ENCODE assay signal across 30 cellular contexts in genomic region chr13:100244431-100244830, GRCh38.
DNase-seq lines count a peak whose midpoint lies in the region; ATAC-seq and TF ChIP-seq lines count a peak whose summit lies in the region.
"Had no signal": no experiment of that assay in that cellular context is flagged by ENCODE, and none has a peak within 500 bp of the region (broad histone marks: within the 10 kb centered on the region; RNA-seq: fewer than 3 reads in every experiment).

No MANE protein-coding gene starts in this region.

- H3K4ac ChIP-seq in H9 (ENCODE audit: low read depth, low read length), result no peak overlapping the region

- no peak overlapping the region for H2BK5ac ChIP-seq in H9 (ENCODE audit: insufficient read length, low read length)

- no peaks in the 10 kb centered on the region for H3K79me1 ChIP-seq in H9 (ENCODE audit: insufficient read depth, low read depth, low read length, poor library complexity, severe bottlenecking)

- no peaks in the 10 kb centered on the region for H3K27me3 Mint-ChIP-seq in H9 (ENCODE audit: low read depth)
- H3K27me3 Mint-ChIP-seq in chondrocyte (ENCODE audit: low read depth), result no peaks in the 10 kb centered on the region
- H3K27me3 Mint-ChIP-seq: activated CD4-positive, alpha-beta memory T cell treated with anti-CD3 and anti-CD28 coated beads for 36 hours; brain; CD4-positive, CD25-positive, alpha-beta regulatory T cell; IgD-negative memory B cell; memory B cell had no signal

- ATAC-seq in HG02763 (IDR thresholded peaks at IDR 0.05; ENCODE audit: unreplicated experiment) (no peak), HG02610 (IDR thresholded peaks at IDR 0.05; ENCODE audit: unreplicated experiment) (no peak), GM18519 (IDR thresholded peaks at IDR 0.05; ENCODE audit: low FRiP score, unreplicated experiment) (no peak)
- ATAC-seq: activated T-cell treated with anti-CD3 and anti-CD28 coated beads, Interleukin-2, amount 50 U/mL, for 72 hours; gastrocnemius medialis; Right ventricle myocardium inferior; SK-N-SH treated with all-trans-retinoic acid at 6 μM for 48 hours; stimulated activated naive CD8-positive, alpha-beta T cell treated with anti-CD3 and anti-CD28 coated beads, Interleukin-15, Interleukin-2, amounts not matched to agents 100 U/mL and 50 U/mL, for 24 hours had no signal

- no peak overlapping the region for H3K23ac ChIP-seq in H9 (ENCODE audit: insufficient read length, low read depth, low read length)

- no peak overlapping the region for H3T11ph ChIP-seq in H9 (ENCODE audit: low read length)

- H3K27ac Mint-ChIP-seq in H9 (peak overlapping the region; percentile 68 to 96 (median 88)), chondrocyte (ENCODE audit: unreplicated experiment) (peak overlapping the region; percentile 57)
- H3K27ac Mint-ChIP-seq: activated CD4-positive, alpha-beta memory T cell treated with anti-CD3 and anti-CD28 coated beads for 36 hours; activated T-cell treated with anti-CD3 and anti-CD28 coated beads, Interleukin-2, amount 50 U/mL, for 72 hours; brain; CD4-positive, CD25-positive, alpha-beta regulatory T cell; IgD-negative memory B cell; memory B cell had no signal

- H3K36me3 Mint-ChIP-seq in H9 (ENCODE audit: insufficient read depth in 1 of 3, low read depth in 3 of 3) (peaks cover 15 to 20% (median 15%) of the 10 kb centered on the region in 3 experiments), chondrocyte (ENCODE audit: low read depth) (peaks cover 12% of the 10 kb centered on the region)

- no peak overlapping the region for H2AK5ac ChIP-seq in H9 (ENCODE audit: insufficient read length, low read length)

- H3K9me3 Mint-ChIP-seq in H9 (peaks cover 12 to 15% of the 10 kb centered on the region in 2 experiments), chondrocyte (ENCODE audit: low read depth) (peaks cover 14% of the 10 kb centered on the region)

- WGBS in H9 (ENCODE audit: extremely low coverage, insufficient read length, low lambda C conversion rate), result no CpG with 5 or more reads among the region's 3 CpGs

- no peaks in the 10 kb centered on the region for H3K9me3 ChIP-seq in H9 (ENCODE audit: control insufficient read depth, low read depth, low read length)
- H3K9me3 ChIP-seq: testis had no signal

- no peaks in the 10 kb centered on the region for H3K27me3 ChIP-seq in H9 (ENCODE audit: insufficient read depth, low read length)
- H3K27me3 ChIP-seq: gastrocnemius medialis, testis had no signal

- peak overlapping the region; percentile 32 for H3K4me2 ChIP-seq in H9 (ENCODE audit: insufficient read depth, insufficient read length, low read length)
- H3K4me2 ChIP-seq: smooth muscle cell had no signal

- H3K18ac ChIP-seq in H9 (ENCODE audit: insufficient read length, low read depth, low read length), result no peak overlapping the region

- no peak overlapping the region for H2BK12ac ChIP-seq in H9 (ENCODE audit: insufficient read length, low read depth, low read length)

- no peak overlapping the region for H3K56ac ChIP-seq in H9 (ENCODE audit: insufficient read length, low read depth, low read length)

- TF ChIP-seq CTCF in H9 (conservative IDR thresholded peaks at IDR 0.05) (no peak), chondrocyte (IDR thresholded peaks at IDR 0.05) (no peak), fibroblast of villous mesenchyme (IDR thresholded peaks at IDR 0.05; ENCODE audit: insufficient read depth, low read depth, low read length) (no peak)

- no peak overlapping the region for H4K91ac ChIP-seq in H9 (ENCODE audit: insufficient read length, low read depth, low read length)

- H2BK120ac ChIP-seq in H9 (ENCODE audit: low read depth, low read length, poor library complexity, severe bottlenecking), result no peak overlapping the region

- no peak overlapping the region for H2BK15ac ChIP-seq in H9 (ENCODE audit: low read depth, low read length)

- no peak for DNase-seq in H9
- DNase-seq in chondrocyte (ENCODE audit: low spot score), result no peak
- DNase-seq in fibroblast of villous mesenchyme (ENCODE audit: low read depth), result peak; percentile 14
- DNase-seq in stromal cell of bone marrow (ENCODE audit: low read depth), result peak; percentile 10
- DNase-seq in DMS114 treated with DMSO at 0.1 percent for 48 hours (lab: John Stamatoyannopoulos, UW; ENCODE audit: unreplicated experiment), result no peak
- DNase-seq: activated CD4-positive, alpha-beta memory T cell treated with anti-CD3 and anti-CD28 coated beads for 36 hours; activated CD4-positive, CD25-positive, alpha-beta regulatory T cell treated with anti-CD3 and anti-CD28 coated beads, Interleukin-2, amount 50 U/mL, for 72 hours; activated naive CD4-positive, alpha-beta T cell; activated T-cell treated with anti-CD3 and anti-CD28 coated beads, Interleukin-2, amount 50 U/mL, for 72 hours; CD4-positive, CD25-positive, alpha-beta regulatory T cell; DND-41; erythroblast; gastrocnemius medialis; NCI-H146; NCI-H2107; NCI-H345; right cardiac atrium; stimulated activated naive CD8-positive, alpha-beta T cell treated with anti-CD3 and anti-CD28 coated beads, Interleukin-15, Interleukin-2, amounts not matched to agents 100 U/mL and 50 U/mL, for 24 hours; T-helper 2 cell; testis had no signal

- no peaks in the 10 kb centered on the region for H3K79me2 ChIP-seq in H9 (ENCODE audit: insufficient read depth, low read length)
- H3K79me2 ChIP-seq: parathyroid adenoma had no signal

- no peak overlapping the region for H4K5ac ChIP-seq in H9 (ENCODE audit: insufficient read length, low read depth, low read length)

- peak overlapping the region in 1 of 2 experiments; percentile 3; a peak in 2 of 5 replicates for H3K4me3 Mint-ChIP-seq in H9
- no peak overlapping the region for H3K4me3 Mint-ChIP-seq in chondrocyte (ENCODE audit: unreplicated experiment)
- H3K4me3 Mint-ChIP-seq: activated CD4-positive, alpha-beta memory T cell treated with anti-CD3 and anti-CD28 coated beads for 36 hours; activated T-cell treated with anti-CD3 and anti-CD28 coated beads, Interleukin-2, amount 50 U/mL, for 72 hours; brain; CD4-positive, CD25-positive, alpha-beta regulatory T cell; IgD-negative memory B cell; memory B cell had no signal

- H3K4me1 Mint-ChIP-seq in H9, result peaks cover 38 to 40% of the 10 kb centered on the region in 2 experiments
- H3K4me1 Mint-ChIP-seq in chondrocyte (ENCODE audit: low read depth), result peaks cover 7% of the 10 kb centered on the region
- H3K4me1 Mint-ChIP-seq: brain; CD4-positive, CD25-positive, alpha-beta regulatory T cell; IgD-negative memory B cell; memory B cell had no signal

- no peak overlapping the region for H3K4me3 ChIP-seq in fibroblast of villous mesenchyme (ENCODE audit: low read depth, low read length)
- H3K4me3 ChIP-seq: gastrocnemius medialis, smooth muscle cell, testis had no signal

- no peak overlapping the region for H3K14ac ChIP-seq in H9 (ENCODE audit: insufficient read depth, low read length)

- no peaks in the 10 kb centered on the region; the same call in 1 of the 2 replicates for H3K4me1 ChIP-seq in H9 (ENCODE audit: insufficient read depth, low read length)
- H3K4me1 ChIP-seq: gastrocnemius medialis, parathyroid adenoma, testis had no signal

- no peak overlapping the region for H4K8ac ChIP-seq in H9 (replicated peaks; ENCODE audit: insufficient read length, low read depth, low read length)

- H3K23me2 ChIP-seq in H9 (ENCODE audit: insufficient read length, low read depth, low read length, poor library complexity, severe bottlenecking), result no peaks in the 10 kb centered on the region

- no peak overlapping the region for H2AFZ ChIP-seq in H9 (ENCODE audit: low read length)
- H2AFZ ChIP-seq: parathyroid adenoma had no signal

- H3K27ac ChIP-seq in H9 (ENCODE audit: insufficient read length, low read depth, low read length), result peak overlapping the region; percentile 66
- H3K27ac ChIP-seq: gastrocnemius medialis, parathyroid adenoma, testis had no signal

- no peak overlapping the region for H2BK20ac ChIP-seq in H9 (ENCODE audit: low read depth, low read length, poor library complexity, severe bottlenecking)

- H3K9ac ChIP-seq in H9 (ENCODE audit: extremely low read depth, insufficient read length, low read length), result no peak overlapping the region
- H3K9ac ChIP-seq: parathyroid adenoma had no signal

- H4K20me1 ChIP-seq in H9 (ENCODE audit: control insufficient read depth, insufficient read depth, insufficient read length), result no peaks in the 10 kb centered on the region

Comparison
In these comparisons a context has a peak if more than half of its experiments do, and no peak if none do; other contexts are left out.
1. DNase-seq: peak in fibroblast of villous mesenchyme (single experiment) and stromal cell of bone marrow (single experiment); none in H9 (single experiment), chondrocyte (single experiment) and DMS114 treated with DMSO at 0.1 percent for 48 hours (single experiment).